In genomic region chr11:128830836-128831780, GRCh38 we compare ENCODE assay signal across 8 cellular contexts. TPM values are rescaled to one million over a fixed set of nuclear protein-coding genes. Genes with fewer than 3 reads are reported as not detected.
DNase-seq lines count a peak whose midpoint lies in the region; TF ChIP-seq lines count a peak whose summit lies in the region.

No MANE protein-coding gene starts in this region.

- no peak overlapping the region for H2BK15ac ChIP-seq in H9 (ENCODE audit: low read depth, low read length)

- WGBS in H9 (ENCODE audit: extremely low coverage, insufficient read length, low lambda C conversion rate): 100% methylated on average over 1 of the region's 13 CpGs
- WGBS in trophoblast cell (ENCODE audit: extremely low coverage, insufficient coverage, insufficient read length): no CpG with 5 or more reads among the region's 13 CpGs
- 32 to 40% methylated on average over 8 to 13 of the region's 13 CpGs for WGBS in transverse colon (ENCODE audit: low coverage in 1 of 2), 2 donors

- H3K79me2 ChIP-seq in H9 (ENCODE audit: insufficient read depth, low read length) (no peaks in the 10 kb centered on the region), Loucy (ENCODE audit: insufficient read depth, low read length) (no peaks in the 10 kb centered on the region), trophoblast cell (ENCODE audit: control insufficient read depth, insufficient read depth, low read length, poor library complexity) (no peaks in the 10 kb centered on the region)

- no peak overlapping the region for H2AFZ ChIP-seq in H9 (ENCODE audit: low read length)
- peak overlapping the region; percentile 31; the same call in 1 of the 2 replicates for H2AFZ ChIP-seq in Loucy (ENCODE audit: low read length)
- no peak overlapping the region for H2AFZ ChIP-seq in trophoblast cell (ENCODE audit: insufficient read depth, low read length, poor library complexity)

- no peak overlapping the region for H2BK5ac ChIP-seq in H9 (ENCODE audit: insufficient read length, low read length)
- no peak overlapping the region for H2BK5ac ChIP-seq in trophoblast cell (ENCODE audit: low read depth, low read length, poor library complexity)

- H3K4me3 ChIP-seq in Loucy (ENCODE audit: low read length, poor library complexity, severe bottlenecking): peak overlapping the region; percentile 47
- no peak overlapping the region for H3K4me3 ChIP-seq in trophoblast cell (ENCODE audit: low read depth, low read length)
- peak overlapping the region in 1 of 4 donors; percentile 9 for H3K4me3 ChIP-seq in transverse colon

- no peak overlapping the region for H3K18ac ChIP-seq in H9 (ENCODE audit: insufficient read length, low read depth, low read length)
- H3K18ac ChIP-seq in trophoblast cell (ENCODE audit: low read length): no peak overlapping the region

- H4K20me1 ChIP-seq in H9 (ENCODE audit: control insufficient read depth, insufficient read depth, insufficient read length) (no peaks in the 10 kb centered on the region), Loucy (ENCODE audit: insufficient read depth, low read length, poor library complexity, severe bottlenecking) (no peaks in the 10 kb centered on the region)

- H3K56ac ChIP-seq in H9 (ENCODE audit: insufficient read length, low read depth, low read length): no peak overlapping the region

- H3K4me1 ChIP-seq in H9 (ENCODE audit: insufficient read depth, low read length) (peaks cover 4% of the 10 kb centered on the region; the same call in 1 of the 2 replicates), Loucy (ENCODE audit: insufficient read depth, low read length, poor library complexity, severe bottlenecking) (peaks cover 21% of the 10 kb centered on the region), trophoblast cell (ENCODE audit: control insufficient read depth in 1 of 2, insufficient read depth in 2 of 2, low read length in 2 of 2) (peaks cover 7 to 11% of the 10 kb centered on the region in 2 experiments), transverse colon (peaks cover 0 to 6% (median 0%) of the 10 kb centered on the region in 4 donors)

- no peak overlapping the region for H3K4me3 Mint-ChIP-seq in H9

- no peak overlapping the region for H3K4me2 ChIP-seq in H9 (ENCODE audit: insufficient read depth, insufficient read length, low read length)
- H3K4me2 ChIP-seq in Loucy (ENCODE audit: low read depth, low read length, poor library complexity, severe bottlenecking): peak overlapping the region; percentile 54
- H3K4me2 ChIP-seq in trophoblast cell (ENCODE audit: low read length): no peak overlapping the region

- no peaks in the 10 kb centered on the region for H3K27me3 ChIP-seq in H9 (ENCODE audit: insufficient read depth, low read length)
- H3K27me3 ChIP-seq in Loucy (ENCODE audit: insufficient read depth, low read length, poor library complexity, severe bottlenecking): no peaks in the 10 kb centered on the region
- no peaks in the 10 kb centered on the region for H3K27me3 ChIP-seq in trophoblast cell (ENCODE audit: insufficient read depth, low read length)
- H3K27me3 ChIP-seq in transverse colon: no peaks in the 10 kb centered on the region

- no peak overlapping the region for H4K5ac ChIP-seq in H9 (ENCODE audit: insufficient read length, low read depth, low read length)

- no peak for TF ChIP-seq POLR2A in transverse colon (IDR thresholded peaks at IDR 0.05)

- H3T11ph ChIP-seq in H9 (ENCODE audit: low read length): no peak overlapping the region

- no peak overlapping the region for H3K23ac ChIP-seq in H9 (ENCODE audit: insufficient read length, low read depth, low read length)
- H3K23ac ChIP-seq in trophoblast cell (ENCODE audit: low read length): no peak overlapping the region

- intact Hi-C loops in transverse colon (cut with DNase I; ENCODE audit: low total_unique reads): loop anchor here (5.0 to 10.0 kb wide), 2 partner anchors 546 to 659 kb away; no protein-coding TSS in a partner anchor

- no peak overlapping the region for H2BK20ac ChIP-seq in H9 (ENCODE audit: low read depth, low read length, poor library complexity, severe bottlenecking)

- H3F3A ChIP-seq in Loucy (ENCODE audit: low read depth): no peaks in the 10 kb centered on the region

- H3K27ac Mint-ChIP-seq in H9: no peak overlapping the region

- no peaks in the 10 kb centered on the region for H3K9me2 ChIP-seq in Loucy (replicated peaks; ENCODE audit: low read depth, low read length)

- H3K4ac ChIP-seq in H9 (ENCODE audit: low read depth, low read length) (no peak overlapping the region), trophoblast cell (ENCODE audit: low read depth, low read length) (no peak overlapping the region)

- H2BK120ac ChIP-seq in H9 (ENCODE audit: low read depth, low read length, poor library complexity, severe bottlenecking) (no peak overlapping the region), trophoblast cell (ENCODE audit: insufficient read depth, low read length, poor library complexity) (no peak overlapping the region)

- H3K9ac ChIP-seq in H9 (ENCODE audit: extremely low read depth, insufficient read length, low read length): no peak overlapping the region
- peak overlapping the region; percentile 51 for H3K9ac ChIP-seq in Loucy (ENCODE audit: low read depth, low read length, poor library complexity, severe bottlenecking)
- H3K9ac ChIP-seq in trophoblast cell (ENCODE audit: low read length): no peak overlapping the region

- H4K12ac ChIP-seq in trophoblast cell (ENCODE audit: low read depth, low read length): no peak overlapping the region

- peaks cover 25 to 31% of the 10 kb centered on the region in 2 experiments for H3K4me1 Mint-ChIP-seq in H9

- no peaks in the 10 kb centered on the region; a peak in 1 of 7 replicates for H3K36me3 Mint-ChIP-seq in H9 (ENCODE audit: insufficient read depth in 1 of 3, low read depth in 3 of 3)

- H3K27ac ChIP-seq in H9 (ENCODE audit: insufficient read length, low read depth, low read length) (no peak overlapping the region), trophoblast cell (ENCODE audit: low read depth, low read length) (no peak overlapping the region), transverse colon (peak overlapping the region in 1 of 4 donors; percentile 7)

- H2BK12ac ChIP-seq in H9 (ENCODE audit: insufficient read length, low read depth, low read length): no peak overlapping the region
- no peak overlapping the region for H2BK12ac ChIP-seq in trophoblast cell (ENCODE audit: low read length)

- DNase-seq in GM04503 (ENCODE audit: low read depth) (peak; percentile 22), H9 (peak; percentile 86), SK-MEL-5 (ENCODE audit: low read depth, low spot score) (peak; percentile 79), globus pallidus (ENCODE audit: low spot score) (peak; percentile 64), trophoblast cell (peak; percentile 73 to 88), transverse colon (peak; percentile 83)
- peak; percentile 64 to 81 (median 80) for DNase-seq in activated naive CD4-positive, alpha-beta T cell (lab: John Stamatoyannopoulos, UW)

- no peaks in the 10 kb centered on the region for H3K36me3 ChIP-seq in Loucy (ENCODE audit: insufficient read depth, low read length)
- H3K36me3 ChIP-seq in trophoblast cell (ENCODE audit: control insufficient read depth in 1 of 2, insufficient read depth in 2 of 2, low read length in 2 of 2): no peaks in the 10 kb centered on the region
- H3K36me3 ChIP-seq in transverse colon: no peaks in the 10 kb centered on the region

- in situ Hi-C loops in SK-MEL-5 (cut with HindIII; ENCODE audit: low pct_unique_long_range_greater_than_20kb, low sequenced_read_pairs) (no loop called here), transverse colon (cut with MboI; ENCODE audit: low pct_ligation_motif_present in 1 of 4, low pct_unique_long_range_greater_than_20kb in 1 of 4, low sequenced_read_pairs in 3 of 4) (loop anchor here (5.0 to 25.0 kb wide), 8 partner anchors 194 to 796 kb away; no protein-coding TSS in a partner anchor)

- H3K9me3 ChIP-seq in H9 (ENCODE audit: control insufficient read depth, low read depth, low read length) (no peaks in the 10 kb centered on the region), Loucy (ENCODE audit: insufficient read depth, low read depth, low read length) (no peaks in the 10 kb centered on the region), trophoblast cell (ENCODE audit: insufficient read depth, low read depth, low read length) (no peaks in the 10 kb centered on the region), transverse colon (no peaks in the 10 kb centered on the region)

- no peak overlapping the region for H2AK5ac ChIP-seq in H9 (ENCODE audit: insufficient read length, low read length)
- no peak overlapping the region for H2AK5ac ChIP-seq in trophoblast cell (ENCODE audit: low read length)

- H3K9me3 Mint-ChIP-seq in H9: no peaks in the 10 kb centered on the region; a peak in 1 of 5 replicates

- H3K79me1 ChIP-seq in H9 (ENCODE audit: insufficient read depth, low read depth, low read length, poor library complexity, severe bottlenecking) (no peaks in the 10 kb centered on the region), trophoblast cell (ENCODE audit: low read length) (peaks cover 14% of the 10 kb centered on the region)

- H3K14ac ChIP-seq in H9 (ENCODE audit: insufficient read depth, low read length) (no peak overlapping the region), trophoblast cell (ENCODE audit: low read length) (no peak overlapping the region)

- no peaks in the 10 kb centered on the region for H3K23me2 ChIP-seq in H9 (ENCODE audit: insufficient read length, low read depth, low read length, poor library complexity, severe bottlenecking)

- no peak overlapping the region for H4K8ac ChIP-seq in H9 (replicated peaks; ENCODE audit: insufficient read length, low read depth, low read length)
- H4K8ac ChIP-seq in trophoblast cell (ENCODE audit: low read depth, low read length): no peak overlapping the region

- no peak for TF ChIP-seq EP300 in transverse colon (IDR thresholded peaks at IDR 0.05; ENCODE audit: low read depth)

- no peak overlapping the region for H4K91ac ChIP-seq in H9 (ENCODE audit: insufficient read length, low read depth, low read length)
- peak overlapping the region; percentile 63 for H4K91ac ChIP-seq in trophoblast cell (ENCODE audit: low read depth, low read length)

- TF ChIP-seq CTCF in H9 (conservative IDR thresholded peaks at IDR 0.05) (peak; percentile 94), Loucy (conservative IDR thresholded peaks at IDR 0.05; ENCODE audit: low read length) (peak; percentile 94), transverse colon (IDR thresholded peaks at IDR 0.05) (peak; percentile 80 to 92 (median 89))

- H3K27me3 Mint-ChIP-seq in H9 (ENCODE audit: low read depth): peaks cover 4% of the 10 kb centered on the region; the same call in 1 of the 2 replicates

RNA-seq across cellular contexts. Expression of gene KCNJ1, which starts 36.0 kb away (rescaled TPM):
- total RNA-seq in H9 (2021) (not detected in 2 replicates), transverse colon (not detected)
- not detected in 2 replicates for total RNA-seq in SK-MEL-5 (2014; rRNA removed; shearing (Covaris generic))
- not detected in 2 replicates for polyA plus RNA-seq in SK-MEL-5 (2015; cell fraction: cytosol; rRNA removed)
- not detected in 2 replicates for polyA plus RNA-seq in SK-MEL-5 (2015; cell fraction: nucleus; rRNA removed)
- not detected in 2 replicates for polyA plus RNA-seq in trophoblast cell (2013)

Comparison
In these comparisons a context has a peak if more than half of its experiments do, and no peak if none do; other contexts are left out.
1. DNase-seq: peak in every context shown above with its lines; median percentile 86 in H9; 83 in transverse colon; 80 in activated naive CD4-positive, alpha-beta T cell; 80 in trophoblast cell; 79 in SK-MEL-5; 64 in globus pallidus; 22 in GM04503.